ENCODE assay signal across 8 cellular contexts in the genomic region with DNA sequence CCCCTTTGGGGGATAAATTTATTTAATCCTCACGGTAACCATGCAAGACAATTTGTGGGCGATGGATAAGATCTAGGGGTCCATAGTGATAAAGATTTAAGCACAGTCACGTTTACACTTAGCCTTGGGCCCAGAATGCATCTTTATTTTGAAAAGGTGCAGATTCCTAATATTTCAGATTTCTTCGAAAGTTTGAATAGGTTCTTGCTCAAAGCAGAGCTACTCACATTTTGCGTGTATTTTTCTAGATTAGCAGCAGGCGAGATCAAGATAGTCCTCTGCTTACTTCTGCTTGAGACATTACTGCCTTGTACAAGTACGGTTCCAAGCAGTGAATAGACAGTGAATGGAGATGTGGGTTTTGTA. TPM values are rescaled to one million over a fixed set of nuclear protein-coding genes. Genes with fewer than 3 reads are reported as not detected.
DNase-seq lines count a peak whose midpoint lies in the region; ATAC-seq and TF ChIP-seq lines count a peak whose summit lies in the region.

No MANE protein-coding gene starts in this region.

- H4K20me1 ChIP-seq in GM23248 (ENCODE audit: insufficient read depth) (no peaks in the 10 kb centered on the region), PC-9 (ENCODE audit: insufficient read depth) (no peaks in the 10 kb centered on the region)

- no peak for ATAC-seq in HG02884 (IDR thresholded peaks at IDR 0.05; ENCODE audit: unreplicated experiment)
- ATAC-seq in HG03196 (IDR thresholded peaks at IDR 0.05; ENCODE audit: unreplicated experiment), result no peak

- CTCF ChIA-PET in PC-9 (lab: Charles Lee), result no interaction called here

- H2AFZ ChIP-seq in GM23248 (peak overlapping the region; percentile 93), PC-9 (peak overlapping the region; percentile 92; the same call in 1 of the 2 replicates)

- H3K79me2 ChIP-seq in GM23248 (ENCODE audit: insufficient read depth), result peaks cover 40% of the 10 kb centered on the region
- peaks cover 40% of the 10 kb centered on the region for H3K79me2 ChIP-seq in PC-9 (ENCODE audit: low read depth)

- in situ Hi-C loops in GM23248 (cut with MboI), result no loop called here

- peak overlapping the region; percentile 90 for H3K27ac ChIP-seq in GM23248
- peak overlapping the region; percentile 100 for H3K27ac ChIP-seq in PC-9
- peak overlapping the region; percentile 87 for H3K27ac ChIP-seq in rectal smooth muscle tissue (ENCODE audit: low read depth, low read length)

- peaks cover 7% of the 10 kb centered on the region; the same call in 1 of the 2 replicates for H3K36me3 ChIP-seq in GM23248 (ENCODE audit: low read depth)
- peaks cover 24% of the 10 kb centered on the region for H3K36me3 ChIP-seq in PC-9 (ENCODE audit: low read depth)
- H3K36me3 ChIP-seq in rectal smooth muscle tissue (ENCODE audit: control insufficient read depth, insufficient read depth, low read length), result no peaks in the 10 kb centered on the region

- H3K9me3 ChIP-seq in GM23248 (ENCODE audit: low read depth) (no peaks in the 10 kb centered on the region), PC-9 (ENCODE audit: insufficient read depth, low read depth) (no peaks in the 10 kb centered on the region)

- POLR2A ChIA-PET in PC-9 (lab: Charles Lee; ENCODE audit: unreplicated experiment), result interaction anchor here (0.6 kb wide), 1 partner anchor 836 kb away, joined by 5 read pairs; no protein-coding TSS in a partner anchor

- no peak for TF ChIP-seq CTCF in PC-9 (conservative IDR thresholded peaks at IDR 0.05)

- H3K9me2 ChIP-seq in GM23248 (ENCODE audit: insufficient read depth) (no peaks in the 10 kb centered on the region), PC-9 (ENCODE audit: insufficient read depth) (no peaks in the 10 kb centered on the region)

- H3K4me3 ChIP-seq in GM23248 (peak overlapping the region; percentile 98), PC-9 (peak overlapping the region; percentile 81), rectal smooth muscle tissue (ENCODE audit: low read length) (peak overlapping the region; percentile 83)

- H3F3A ChIP-seq in GM23248 (ENCODE audit: insufficient read depth) (peaks cover 10% of the 10 kb centered on the region), PC-9 (ENCODE audit: insufficient read depth, low read depth) (peaks cover 23% of the 10 kb centered on the region)

- H3K27me3 ChIP-seq in GM23248 (replicated peaks; ENCODE audit: insufficient read depth) (no peaks in the 10 kb centered on the region), PC-9 (ENCODE audit: insufficient read depth, low read depth) (no peaks in the 10 kb centered on the region), rectal smooth muscle tissue (ENCODE audit: control insufficient read depth, insufficient read depth, low read length) (no peaks in the 10 kb centered on the region)

- DNase-seq in GM23248 (no peak), PC-9 (no peak), erythroblast (lab: John Stamatoyannopoulos, UW) (peak; percentile 48 to 53), occipital lobe (lab: John Stamatoyannopoulos, UW) (no peak), T-helper 9 cell (no peak)

- intact Hi-C loops in PC-9 (cut with micrococcal nuclease; ENCODE audit: unreplicated experiment), result loop anchor here (5.0 kb wide), 1 partner anchor 110 kb away; no protein-coding TSS in a partner anchor

- 6 to 7% methylated on average over 7 of the region's 7 CpGs for WGBS in GM23248 (ENCODE audit: low coverage in 1 of 2, low lambda C conversion rate in 2 of 2, missing lambda C conversion rate in 2 of 2), 2 experiments

- peak overlapping the region; percentile 88 for H3K9ac ChIP-seq in GM23248
- no peak overlapping the region for H3K9ac ChIP-seq in rectal smooth muscle tissue (ENCODE audit: low read length)

- H3K4me2 ChIP-seq in GM23248 (ENCODE audit: unreplicated experiment) (peak overlapping the region; percentile 99), PC-9 (peak overlapping the region; percentile 99)

- H3K4me1 ChIP-seq in GM23248 (ENCODE audit: insufficient read depth) (peaks cover 48% of the 10 kb centered on the region), PC-9 (replicated peaks; ENCODE audit: insufficient read depth) (peaks cover 41% of the 10 kb centered on the region), rectal smooth muscle tissue (ENCODE audit: control insufficient read depth, insufficient read depth, low read length) (peaks cover 13% of the 10 kb centered on the region)

- no peak for TF ChIP-seq POLR2A in erythroblast (IDR thresholded peaks at IDR 0.05; ENCODE audit: low read length)

- no TSS peak for BruUV-seq in PC-9 (replicated peaks; lab: Mats Ljungman, UMichigan)

RNA-seq across cellular contexts. Expression of gene TSEN15, which starts 0.6 kb away (rescaled TPM):
- 52.0 and 65.3 TPM in 2 replicates for total RNA-seq in GM23248 (2014; rRNA removed; shearing (Covaris generic))
- 81.9 and 83.5 TPM in 2 replicates for polyA plus RNA-seq in GM23248 (2016; fragmentation: Nextera tagmentation; extraction: Ambion mirVana)
- total RNA-seq in PC-9 (2021), result 46.0 and 52.0 TPM in 2 replicates
- total RNA-seq in occipital lobe, result 30.4 TPM

RNA-seq across cellular contexts. Expression of gene COLGALT2, which starts 14.6 kb away (rescaled TPM):
- 1.4 and 2.7 TPM in 2 replicates for total RNA-seq in GM23248 (2014; rRNA removed; shearing (Covaris generic))
- 0.91 and 0.94 TPM in 2 replicates for polyA plus RNA-seq in GM23248 (2016; fragmentation: Nextera tagmentation; extraction: Ambion mirVana)
- total RNA-seq in PC-9 (2021) (0.44 and 0.58 TPM in 2 replicates), occipital lobe (10.1 TPM)

Comparison
In these comparisons a context has a peak if more than half of its experiments do, and no peak if none do; other contexts are left out.
1. DNase-seq: peak in erythroblast (2 of 2); none in GM23248 (single experiment), PC-9 (0 of 2), occipital lobe (single experiment) and T-helper 9 cell (single experiment).
2. Peak in every context shown above with its lines, with median percentiles within 50 percentile points of each other: H3K27ac ChIP-seq and H3K4me3 ChIP-seq.